18 cellular contexts compared by ENCODE assay signal in the genomic region with DNA sequence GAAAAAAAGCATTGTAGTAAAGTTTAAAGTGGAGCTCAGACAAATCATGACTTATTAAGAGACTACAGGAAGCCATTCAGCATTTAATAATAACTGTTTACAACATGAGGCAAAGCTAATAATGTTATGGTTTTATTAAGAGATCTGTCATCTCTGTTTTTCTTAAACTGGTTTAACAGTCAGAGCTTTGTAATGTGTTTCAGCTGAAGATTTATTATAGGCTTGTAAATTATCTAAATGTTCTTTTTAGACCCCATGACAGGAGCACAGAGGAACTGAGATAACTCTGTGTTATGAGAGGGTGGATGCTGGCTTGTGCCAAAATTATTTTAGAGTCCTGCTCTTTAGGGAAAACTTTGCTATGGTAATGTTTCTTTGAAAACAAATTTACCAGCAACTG. TPM values are rescaled to one million over a fixed set of nuclear protein-coding genes. Genes with fewer than 3 reads are reported as not detected.
DNase-seq lines count a peak whose midpoint lies in the region; FAIRE-seq and TF ChIP-seq lines count a peak whose summit lies in the region.
"Had no signal": no experiment of that assay in that cellular context is flagged by ENCODE, and none has a peak within 500 bp of the region (broad histone marks: within the 10 kb centered on the region; RNA-seq: fewer than 3 reads in every experiment).

No MANE protein-coding gene starts in this region.

- H3K4me1 ChIP-seq in SJCRH30, result peaks cover 49% of the 10 kb centered on the region
- peaks cover 0 to 33% of the 10 kb centered on the region in 2 donors for H3K4me1 ChIP-seq in right atrium auricular region
- H3K4me1 ChIP-seq in tibial artery, result peaks cover 0 to 32% (median 10%) of the 10 kb centered on the region in 4 donors
- H3K4me1 ChIP-seq in esophagus muscularis mucosa, result peaks cover 5 to 20% (median 8%) of the 10 kb centered on the region in 4 donors

- peaks cover 22% of the 10 kb centered on the region for H3K36me3 ChIP-seq in SJCRH30
- H3K36me3 ChIP-seq in right atrium auricular region, result no peaks in the 10 kb centered on the region
- H3K36me3 ChIP-seq in tibial artery, result no peaks in the 10 kb centered on the region
- peaks cover 0 to 3% (median 0%) of the 10 kb centered on the region in 4 donors for H3K36me3 ChIP-seq in esophagus muscularis mucosa

- TF ChIP-seq POLR2A in esophagus muscularis mucosa (IDR thresholded peaks at IDR 0.05; ENCODE audit: low read depth), result no peak

- peak overlapping the region; percentile 94 for H3K27ac ChIP-seq in SJCRH30
- H3K27ac ChIP-seq in right atrium auricular region, result peak overlapping the region; percentile 68 to 93
- H3K27ac ChIP-seq in tibial artery, result peak overlapping the region; percentile 22 to 40
- H3K27ac ChIP-seq in esophagus muscularis mucosa (replicated peaks in 1 of 4), result no peak overlapping the region
- H3K27ac ChIP-seq: GM23248, PC-9, SK-N-MC had no signal

- DNase-seq in SJCRH30 (no peak), right atrium auricular region (ENCODE audit: low spot score) (no peak), tibial artery (no peak), GM03348 (ENCODE audit: low spot score) (no peak), esophagus muscularis mucosa (ENCODE audit: extremely low spot score) (no peak)
- DNase-seq in activated CD4-positive, alpha-beta T cell treated with anti-CD3 and anti-CD28 coated beads, Interleukin-2, amount 50 U/mL, for 4 hours, result no peak
- DNase-seq: ACHN, AML-193, GM23248, HCEC 1CT, KBM-7, NCI-H1417 treated with DMSO at 0.1 percent for 48 hours, NCI-H2029 treated with DMSO at 0.1 percent for 48 hours, NCI-H510A, NCI-H82, PC-9 had no signal

- no peak for TF ChIP-seq EP300 in esophagus muscularis mucosa (IDR thresholded peaks at IDR 0.05)

- intact Hi-C loops in tibial artery (cut with DNase I; ENCODE audit: low total_unique reads) (no loop called here), esophagus muscularis mucosa (cut with DNase I) (no loop called here)

- peak; percentile 82 for FAIRE-seq in endometrium (lab: Jason Lieb, UNC)

- H3K27me3 ChIP-seq in SJCRH30, result no peaks in the 10 kb centered on the region
- no peaks in the 10 kb centered on the region for H3K27me3 ChIP-seq in right atrium auricular region
- H3K27me3 ChIP-seq in tibial artery, result no peaks in the 10 kb centered on the region
- H3K27me3 ChIP-seq in esophagus muscularis mucosa, result no peaks in the 10 kb centered on the region

- TF ChIP-seq CTCF in right atrium auricular region (IDR thresholded peaks at IDR 0.05) (no peak), tibial artery (IDR thresholded peaks at IDR 0.05) (no peak), esophagus muscularis mucosa (IDR thresholded peaks at IDR 0.05) (no peak)

- H3K4me3 ChIP-seq in SJCRH30 (no peak overlapping the region), right atrium auricular region (no peak overlapping the region), tibial artery (no peak overlapping the region), esophagus muscularis mucosa (no peak overlapping the region)
- H3K4me3 ChIP-seq: GM23248, PC-9, SK-N-MC had no signal

- H3K9me3 ChIP-seq in SJCRH30 (replicated peaks), result no peaks in the 10 kb centered on the region
- H3K9me3 ChIP-seq in right atrium auricular region, result no peaks in the 10 kb centered on the region
- H3K9me3 ChIP-seq in tibial artery, result no peaks in the 10 kb centered on the region
- no peaks in the 10 kb centered on the region for H3K9me3 ChIP-seq in esophagus muscularis mucosa

RNA-seq across cellular contexts. Expression of a gene that starts 38.0 kb away (rescaled TPM):
- 25.8 and 29.1 TPM in 2 replicates for total RNA-seq in SJCRH30 (2014; rRNA removed; shearing (Covaris generic))
- 1 to 10 TPM; 8.0 to 9.2 TPM for total RNA-seq in right atrium auricular region
- total RNA-seq in esophagus muscularis mucosa, result 10 to 100 TPM in 2 of 4 donors, 1 to 10 TPM in 2; 8.8 to 15.2 (median 11.6) TPM

Comparison
In these comparisons a context has a peak if more than half of its experiments do, and no peak if none do; other contexts are left out.
1. H3K27ac ChIP-seq: peak in SJCRH30 (single experiment), right atrium auricular region (2 of 2) and tibial artery (2 of 2); none in esophagus muscularis mucosa (0 of 4).